In genomic region chr9:76649894-76650293, GRCh38 we compare ENCODE assay signal across 17 cellular contexts.
A peak's percentile ranks its signal among the peaks of the same experiment; 100 is the strongest.
DNase-seq lines count a peak whose midpoint lies in the region; ATAC-seq, FAIRE-seq and TF ChIP-seq lines count a peak whose summit lies in the region.
"Had no signal": no experiment of that assay in that cellular context is flagged by ENCODE, and none has a peak within 500 bp of the region (broad histone marks: within the 10 kb centered on the region; RNA-seq: fewer than 3 reads in every experiment).

No MANE protein-coding gene starts in this region.

- no peak for TF ChIP-seq CTCF in pancreas (IDR thresholded peaks at IDR 0.05)

- peaks cover 31% of the 10 kb centered on the region for H3K4me1 Mint-ChIP-seq in activated naive CD8-positive, alpha-beta T cell treated with anti-CD3 and anti-CD28 coated beads for 36 hours

- no peak overlapping the region for H3K4me3 ChIP-seq in pancreas
- H3K4me3 ChIP-seq: GM12878 had no signal

- no peak for ATAC-seq in pancreas
- ATAC-seq: GM12878 had no signal

- H3K4me1 ChIP-seq in pancreas, result no peaks in the 10 kb centered on the region

- DNase-seq in RCC 7860 (ENCODE audit: low spot score), result no peak
- no peak for DNase-seq in pancreas
- DNase-seq in kidney glomerular epithelial cell (lab: John Stamatoyannopoulos, UW), result no peak
- DNase-seq in SIG-M5 (lab: John Stamatoyannopoulos, UW), result no peak
- DNase-seq in activated naive CD8-positive, alpha-beta T cell treated with anti-CD3 and anti-CD28 coated beads for 36 hours, result no peak
- DNase-seq: CD4-positive, alpha-beta memory T cell; DMS153; DMS79 treated with DMSO at 0.1 percent for 48 hours; HCEC 1CT had no signal

- no peak overlapping the region for H3K27ac Mint-ChIP-seq in activated naive CD8-positive, alpha-beta T cell treated with anti-CD3 and anti-CD28 coated beads for 36 hours

- no peak overlapping the region for H3K27ac ChIP-seq in pancreas
- H3K27ac ChIP-seq: 22Rv1 had no signal

- H3K4me3 Mint-ChIP-seq in activated naive CD8-positive, alpha-beta T cell treated with anti-CD3 and anti-CD28 coated beads for 36 hours, result no peak overlapping the region

- H3K36me3 ChIP-seq in pancreas, result no peaks in the 10 kb centered on the region
- H3K36me3 ChIP-seq: BLaER1 had no signal

- WGBS in pancreas, 2 donors, result 97 to 98% methylated on average over 2 of the region's 2 CpGs

- H3K36me3 Mint-ChIP-seq in activated naive CD8-positive, alpha-beta T cell treated with anti-CD3 and anti-CD28 coated beads for 36 hours, result no peaks in the 10 kb centered on the region
- H3K36me3 Mint-ChIP-seq: CD4-positive, alpha-beta memory T cell had no signal

- FAIRE-seq in A204.1 (lab: Jason Lieb, UNC), result peak; percentile 96
- FAIRE-seq in RCC 7860 (lab: Jason Lieb, UNC), result peak; percentile 89
- peak; percentile 84 for FAIRE-seq in endometrium (lab: Jason Lieb, UNC)
- FAIRE-seq in pancreas (lab: Jason Lieb, UNC), result peak; percentile 90
- FAIRE-seq: GM12878, GM18507, H54 had no signal

- intact Hi-C loops in pancreas (cut with DNase I), result no loop called here

- H3K9me3 ChIP-seq in pancreas, result no peaks in the 10 kb centered on the region
- H3K9me3 ChIP-seq: BLaER1 had no signal

- H3K9me3 Mint-ChIP-seq in activated naive CD8-positive, alpha-beta T cell treated with anti-CD3 and anti-CD28 coated beads for 36 hours, result no peaks in the 10 kb centered on the region
- H3K9me3 Mint-ChIP-seq: GM23338 had no signal

- H3K27me3 Mint-ChIP-seq in activated naive CD8-positive, alpha-beta T cell treated with anti-CD3 and anti-CD28 coated beads for 36 hours, result no peaks in the 10 kb centered on the region
- H3K27me3 Mint-ChIP-seq: CD4-positive, alpha-beta memory T cell had no signal

- no peaks in the 10 kb centered on the region for H3K27me3 ChIP-seq in pancreas
- H3K27me3 ChIP-seq: BLaER1 had no signal
